8 cellular contexts compared by ENCODE assay signal in the genomic region with DNA sequence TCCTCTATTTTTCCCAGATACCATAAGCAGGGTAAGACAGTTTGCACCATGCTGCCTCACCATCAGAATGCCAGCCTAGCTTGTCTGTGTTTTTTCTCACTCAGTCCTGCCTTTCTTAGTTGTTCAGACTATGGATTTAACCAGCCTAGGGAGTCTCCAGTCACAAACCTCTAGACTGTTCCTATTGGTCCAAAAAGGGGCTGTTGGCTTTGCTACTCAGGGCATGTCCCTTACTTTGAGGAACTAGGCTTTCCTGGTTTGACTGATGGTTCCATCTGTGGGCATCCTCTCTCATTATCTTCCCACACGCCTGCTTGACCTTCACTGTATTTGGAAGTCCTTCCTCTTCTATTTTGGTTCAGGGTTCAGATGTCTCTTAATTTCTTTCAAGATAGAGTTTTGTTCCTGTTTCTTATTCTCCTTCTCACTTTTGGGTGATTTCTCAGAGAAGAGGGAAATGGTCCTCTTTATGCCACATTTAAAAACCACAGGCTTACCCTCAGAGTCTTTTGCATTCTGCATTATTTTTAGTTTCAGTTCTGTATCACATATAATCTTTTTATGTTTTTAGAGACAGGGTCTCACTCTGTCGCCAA. TPM values are rescaled to one million over a fixed set of nuclear protein-coding genes. Genes with fewer than 3 reads are reported as not detected.
A peak's percentile ranks its signal among the peaks of the same experiment; 100 is the strongest.
DNase-seq lines count a peak whose midpoint lies in the region; ATAC-seq and TF ChIP-seq lines count a peak whose summit lies in the region.

No MANE protein-coding gene starts in this region.

- intact Hi-C loops in activated CD8-positive, alpha-beta T cell treated with anti-CD3 and anti-CD28 coated beads for 36 hours (cut with micrococcal nuclease): no loop called here
- intact Hi-C loops in mammary epithelial cell (cut with micrococcal nuclease): no loop called here

- H3K27ac ChIP-seq in CD4-positive, CD25-positive, alpha-beta regulatory T cell (ENCODE audit: insufficient read depth, low read length, poor library complexity, severe bottlenecking): no peak overlapping the region
- no peak overlapping the region for H3K27ac ChIP-seq in mammary epithelial cell (ENCODE audit: insufficient read depth, low read depth, low read length)

- no peaks in the 10 kb centered on the region for H3K9me3 ChIP-seq in CD4-positive, CD25-positive, alpha-beta regulatory T cell (ENCODE audit: control insufficient read depth in 2 of 2, low read length in 2 of 2)
- no peaks in the 10 kb centered on the region for H3K9me3 ChIP-seq in mammary epithelial cell (replicated peaks; ENCODE audit: insufficient read depth, low read length)

- POLR2A ChIA-PET in activated CD8-positive, alpha-beta T cell treated with anti-CD3 and anti-CD28 coated beads for 36 hours (lab: Charles Lee): no interaction called here

- no peaks in the 10 kb centered on the region for H4K20me1 ChIP-seq in mammary epithelial cell (ENCODE audit: insufficient read depth, low read length)

- peak; percentile 38 to 53 for ATAC-seq in CD4-positive, CD25-positive, alpha-beta regulatory T cell (ENCODE audit: low read depth in 2 of 2)
- ATAC-seq in GM19351 (IDR thresholded peaks at IDR 0.05; ENCODE audit: unreplicated experiment) (peak; percentile 67), HG03159 (IDR thresholded peaks at IDR 0.05; ENCODE audit: unreplicated experiment) (peak; percentile 72)
- ATAC-seq in activated CD8-positive, alpha-beta T cell treated with anti-CD3 and anti-CD28 coated beads for 36 hours: peak; percentile 66

- no peak for DNase-seq in CD4-positive, CD25-positive, alpha-beta regulatory T cell
- DNase-seq in activated CD8-positive, alpha-beta T cell treated with anti-CD3 and anti-CD28 coated beads for 36 hours: no peak
- peak; percentile 18 for DNase-seq in ureter (ENCODE audit: low spot score)
- no peak for DNase-seq in NK-92 (lab: John Stamatoyannopoulos, UW; ENCODE audit: unreplicated experiment)
- DNase-seq in mammary epithelial cell: no peak
- no peak for DNase-seq in progenitor cell of endocrine pancreas (ENCODE audit: low spot score, unreplicated experiment)

- no peak overlapping the region for H3K27ac Mint-ChIP-seq in CD4-positive, CD25-positive, alpha-beta regulatory T cell
- peak overlapping the region; percentile 35 for H3K27ac Mint-ChIP-seq in activated CD8-positive, alpha-beta T cell treated with anti-CD3 and anti-CD28 coated beads for 36 hours
- H3K27ac Mint-ChIP-seq in progenitor cell of endocrine pancreas: no peak overlapping the region

- H3K4me3 Mint-ChIP-seq in CD4-positive, CD25-positive, alpha-beta regulatory T cell: no peak overlapping the region
- H3K4me3 Mint-ChIP-seq in activated CD8-positive, alpha-beta T cell treated with anti-CD3 and anti-CD28 coated beads for 36 hours: peak overlapping the region; percentile 7
- H3K4me3 Mint-ChIP-seq in progenitor cell of endocrine pancreas (ENCODE audit: low read depth): no peak overlapping the region

- no peak overlapping the region for H3K4me3 ChIP-seq in CD4-positive, CD25-positive, alpha-beta regulatory T cell (ENCODE audit: low read depth, low read length)
- H3K4me3 ChIP-seq in mammary epithelial cell (replicated peaks in 1 of 3; ENCODE audit: insufficient read depth in 1 of 3, low read depth in 2 of 3, low read length in 3 of 3): no peak overlapping the region

- in situ Hi-C loops in mammary epithelial cell (cut with MboI; ENCODE audit: low sequenced_read_pairs in 2 of 2): no loop called here

- peaks cover 47% of the 10 kb centered on the region for H3K27me3 Mint-ChIP-seq in CD4-positive, CD25-positive, alpha-beta regulatory T cell
- peaks cover 4% of the 10 kb centered on the region for H3K27me3 Mint-ChIP-seq in activated CD8-positive, alpha-beta T cell treated with anti-CD3 and anti-CD28 coated beads for 36 hours
- H3K27me3 Mint-ChIP-seq in progenitor cell of endocrine pancreas: peaks cover 22% of the 10 kb centered on the region

- H3K27me3 ChIP-seq in CD4-positive, CD25-positive, alpha-beta regulatory T cell (ENCODE audit: control insufficient read depth, insufficient read depth, low read length): peaks cover 11% of the 10 kb centered on the region
- no peaks in the 10 kb centered on the region for H3K27me3 ChIP-seq in mammary epithelial cell (ENCODE audit: insufficient read depth, low read length)

- no peaks in the 10 kb centered on the region for H3K79me2 ChIP-seq in mammary epithelial cell (ENCODE audit: insufficient read depth, low read length)

- WGBS in mammary epithelial cell (ENCODE audit: low coverage, missing lambda C conversion rate): 94% methylated on average over 2 of the region's 2 CpGs

- no peaks in the 10 kb centered on the region for H3K36me3 ChIP-seq in CD4-positive, CD25-positive, alpha-beta regulatory T cell (ENCODE audit: control insufficient read depth, insufficient read depth, low read length)
- H3K36me3 ChIP-seq in mammary epithelial cell (ENCODE audit: insufficient read depth, low read length): no peaks in the 10 kb centered on the region

- dilution Hi-C loops in mammary epithelial cell (cut with HindIII; ENCODE audit: low sequenced_read_pairs): no loop called here

- no peak overlapping the region for H2AFZ ChIP-seq in mammary epithelial cell (ENCODE audit: low read depth, low read length)

- no peaks in the 10 kb centered on the region for H3K4me1 ChIP-seq in CD4-positive, CD25-positive, alpha-beta regulatory T cell (ENCODE audit: control insufficient read depth, insufficient read depth, low read length, poor library complexity, severe bottlenecking)
- no peaks in the 10 kb centered on the region for H3K4me1 ChIP-seq in mammary epithelial cell (ENCODE audit: insufficient read depth, low read length)

- TF ChIP-seq CTCF in activated CD8-positive, alpha-beta T cell treated with anti-CD3 and anti-CD28 coated beads for 36 hours (IDR thresholded peaks at IDR 0.05): no peak
- TF ChIP-seq CTCF in mammary epithelial cell (conservative IDR thresholded peaks at IDR 0.05 in 1 of 2, IDR thresholded peaks at IDR 0.05 in 1 of 2; ENCODE audit: extremely low read depth in 1 of 2, insufficient read depth in 1 of 2, low read depth in 1 of 2, low read length in 2 of 2): no peak
- no peak for TF ChIP-seq CTCF in progenitor cell of endocrine pancreas (IDR thresholded peaks at IDR 0.05; ENCODE audit: unreplicated experiment)

- CTCF ChIA-PET in activated CD8-positive, alpha-beta T cell treated with anti-CD3 and anti-CD28 coated beads for 36 hours (lab: Charles Lee): interaction anchor here (1.2 kb wide), 1 partner anchor 220 kb away, joined by 3 read pairs; no protein-coding TSS in a partner anchor
- CTCF ChIA-PET in mammary epithelial cell (lab: Charles Lee; ENCODE audit: low non-redundant PET): no interaction called here

- peaks cover 7 to 15% (median 9%) of the 10 kb centered on the region in 4 donors for H3K4me1 Mint-ChIP-seq in CD4-positive, CD25-positive, alpha-beta regulatory T cell
- peaks cover 16% of the 10 kb centered on the region for H3K4me1 Mint-ChIP-seq in activated CD8-positive, alpha-beta T cell treated with anti-CD3 and anti-CD28 coated beads for 36 hours (ENCODE audit: low read depth)
- H3K4me1 Mint-ChIP-seq in progenitor cell of endocrine pancreas (ENCODE audit: low read depth): no peaks in the 10 kb centered on the region

- no peaks in the 10 kb centered on the region for H3K36me3 Mint-ChIP-seq in CD4-positive, CD25-positive, alpha-beta regulatory T cell
- no peaks in the 10 kb centered on the region for H3K36me3 Mint-ChIP-seq in activated CD8-positive, alpha-beta T cell treated with anti-CD3 and anti-CD28 coated beads for 36 hours (ENCODE audit: low read depth)
- H3K36me3 Mint-ChIP-seq in progenitor cell of endocrine pancreas (ENCODE audit: insufficient read depth): no peaks in the 10 kb centered on the region

- H3K4me2 ChIP-seq in mammary epithelial cell (ENCODE audit: insufficient read depth, low read depth, low read length): no peak overlapping the region

- H3K9ac ChIP-seq in mammary epithelial cell (ENCODE audit: insufficient read depth, low read length): no peak overlapping the region

- H3K9me3 Mint-ChIP-seq in CD4-positive, CD25-positive, alpha-beta regulatory T cell: peaks cover 0 to 2% (median 0%) of the 10 kb centered on the region in 7 donors
- no peaks in the 10 kb centered on the region for H3K9me3 Mint-ChIP-seq in activated CD8-positive, alpha-beta T cell treated with anti-CD3 and anti-CD28 coated beads for 36 hours
- H3K9me3 Mint-ChIP-seq in progenitor cell of endocrine pancreas (ENCODE audit: low read depth): no peaks in the 10 kb centered on the region

- no TSS peak for BruUV-seq in mammary epithelial cell (replicated peaks; lab: Mats Ljungman, UMichigan)

RNA-seq across cellular contexts. Expression of gene TMEM131, which starts 31.3 kb away (rescaled TPM):
- 34.1 TPM for total RNA-seq in CD4-positive, CD25-positive, alpha-beta regulatory T cell
- polyA plus RNA-seq in CD4-positive, CD25-positive, alpha-beta regulatory T cell: 1 to 10 TPM; 6.7 to 8.4 (median 7.7) TPM
- total RNA-seq in activated CD8-positive, alpha-beta T cell treated with anti-CD3 and anti-CD28 coated beads for 36 hours: 10 to 100 TPM; 24.2 to 27.4 TPM
- total RNA-seq in ureter (67.7 TPM), mammary epithelial cell (10 to 100 TPM; 66.2 to 67.9 TPM), progenitor cell of endocrine pancreas (57.1 and 58.8 TPM in 2 replicates)
- polyA plus RNA-seq in mammary epithelial cell: 19.7 TPM
- polyA minus RNA-seq in mammary epithelial cell: 147 TPM

RNA-seq across cellular contexts. Expression of gene VWA3B, which starts 59.9 kb away (rescaled TPM):
- not detected for total RNA-seq in CD4-positive, CD25-positive, alpha-beta regulatory T cell
- polyA plus RNA-seq in CD4-positive, CD25-positive, alpha-beta regulatory T cell: not detected
- not detected for total RNA-seq in activated CD8-positive, alpha-beta T cell treated with anti-CD3 and anti-CD28 coated beads for 36 hours
- total RNA-seq in ureter (1.7 TPM), mammary epithelial cell (under 1 TPM in 1 of 2 donors, not detected in 1; 0.66 TPM), progenitor cell of endocrine pancreas (0.12 and 0.47 TPM in 2 replicates)
- 0.16 TPM for polyA plus RNA-seq in mammary epithelial cell
- polyA minus RNA-seq in mammary epithelial cell: not detected
